In genomic region chr3:188643736-188644135, GRCh38 we compare ENCODE assay signal across 17 cellular contexts.
DNase-seq lines count a peak whose midpoint lies in the region; ATAC-seq and TF ChIP-seq lines count a peak whose summit lies in the region.
"Had no signal": no experiment of that assay in that cellular context is flagged by ENCODE, and none has a peak within 500 bp of the region (broad histone marks: within the 10 kb centered on the region; RNA-seq: fewer than 3 reads in every experiment).

No MANE protein-coding gene starts in this region.

- in situ Hi-C loops in IMR-90 (cut with MboI; ENCODE audit: low sequenced_read_pairs) = no loop called here

- no peak overlapping the region for H2AFZ ChIP-seq in IMR-90 (replicated peaks; ENCODE audit: low read length, poor library complexity)

- H3K9me3 Mint-ChIP-seq in natural killer cell = no peaks in the 10 kb centered on the region
- H3K9me3 Mint-ChIP-seq in natural killer cell treated with Interleukin-12 subunit alpha and Interleukin-12 subunit beta and Interleukin-15 and Interleukin-18, amount 100 ng/mL, for 72 hours = no peaks in the 10 kb centered on the region
- H3K9me3 Mint-ChIP-seq: CD4-positive, alpha-beta T cell; CD8-positive, alpha-beta T cell had no signal

- no TSS peak for BruUV-seq in IMR-90 (replicated peaks; lab: Mats Ljungman, UMichigan)

- no peak for TF ChIP-seq RAD21 in IMR-90 (IDR thresholded peaks at IDR 0.05; ENCODE audit: low read length)

- ATAC-seq in natural killer cell = no peak
- ATAC-seq in natural killer cell treated with Interleukin-12 subunit alpha and Interleukin-12 subunit beta and Interleukin-15 and Interleukin-18, amount 100 ng/mL, for 72 hours = no peak
- no peak for ATAC-seq in IMR-90 (ENCODE audit: low read depth)
- ATAC-seq in GM21717 (IDR thresholded peaks at IDR 0.05; ENCODE audit: unreplicated experiment) = no peak
- ATAC-seq: CD8-positive, alpha-beta T cell; GM12878 had no signal

- H3K9me3 ChIP-seq in IMR-90 (ENCODE audit: control insufficient read depth, insufficient read depth, low read length) = no peaks in the 10 kb centered on the region
- H3K9me3 ChIP-seq: BLaER1 treated with 17β-estradiol and CSF1 and Interleukin-3, amounts not matched to agents 10 nM and 100 nM; Caco-2 had no signal

- H3K79me1 ChIP-seq in IMR-90 (ENCODE audit: low read depth in 1 of 2, low read length in 2 of 2) = peaks cover 21 to 51% of the 10 kb centered on the region in 2 experiments

- H3K27me3 Mint-ChIP-seq in natural killer cell (ENCODE audit: low read depth in 2 of 2) = no peaks in the 10 kb centered on the region
- no peaks in the 10 kb centered on the region for H3K27me3 Mint-ChIP-seq in natural killer cell treated with Interleukin-12 subunit alpha and Interleukin-12 subunit beta and Interleukin-15 and Interleukin-18, amount 100 ng/mL, for 72 hours
- H3K27me3 Mint-ChIP-seq: B cell; CD4-positive, alpha-beta T cell had no signal

- H3K56ac ChIP-seq in IMR-90 (ENCODE audit: extremely low read depth, insufficient read depth, low read length) = no peak overlapping the region

- H2BK20ac ChIP-seq in IMR-90 (ENCODE audit: low read depth, low read length) = no peak overlapping the region

- H4K91ac ChIP-seq in IMR-90 (ENCODE audit: insufficient read depth, low read depth, low read length) = no peak overlapping the region

- intact Hi-C loops in natural killer cell (cut with micrococcal nuclease) (no loop called here), IMR-90 (cut with micrococcal nuclease) (no loop called here)

- peaks cover 16% of the 10 kb centered on the region for H4K20me1 ChIP-seq in IMR-90 (ENCODE audit: insufficient read depth, low read length)
- H4K20me1 ChIP-seq: BLaER1 treated with 17β-estradiol and CSF1 and Interleukin-3, amounts not matched to agents 10 nM and 100 nM had no signal

- POLR2A ChIA-PET in IMR-90 (lab: Charles Lee; ENCODE audit: unreplicated experiment) = no interaction called here

- no peak overlapping the region for H4K8ac ChIP-seq in IMR-90 (ENCODE audit: low read depth in 2 of 2, low read length in 2 of 2)

- H3K18ac ChIP-seq in IMR-90 (ENCODE audit: low read depth, low read length) = no peak overlapping the region

- no CpG with 5 or more reads among the region's 3 CpGs for WGBS in IMR-90 (ENCODE audit: extremely low coverage in 2 of 2, insufficient read length in 1 of 2), 2 experiments

- no peak overlapping the region for H2AK5ac ChIP-seq in IMR-90 (ENCODE audit: low read depth, low read length)

- peak overlapping the region; percentile 55 to 58 for H3K27ac Mint-ChIP-seq in natural killer cell
- H3K27ac Mint-ChIP-seq in natural killer cell treated with Interleukin-12 subunit alpha and Interleukin-12 subunit beta and Interleukin-15 and Interleukin-18, amount 100 ng/mL, for 72 hours = peak overlapping the region in 1 of 2 donors; percentile 2
- H3K27ac Mint-ChIP-seq: B cell; CD4-positive, alpha-beta T cell; CD8-positive, alpha-beta T cell had no signal

- no peak overlapping the region for H3K4me2 ChIP-seq in IMR-90 (ENCODE audit: low read depth, low read length)

- dilution Hi-C loops in IMR-90 (cut with HindIII; ENCODE audit: low sequenced_read_pairs, unreplicated experiment) = no loop called here

- H3K9ac ChIP-seq in IMR-90 (ENCODE audit: low read depth, low read length) = no peak overlapping the region

- H3K14ac ChIP-seq in IMR-90 (replicated peaks; ENCODE audit: low read depth, low read length) = no peak overlapping the region

- H3K36me3 ChIP-seq in IMR-90 (ENCODE audit: control insufficient read depth, insufficient read depth, low read length) = peaks cover 3% of the 10 kb centered on the region; the same call in 1 of the 2 replicates

- H2BK5ac ChIP-seq in IMR-90 (ENCODE audit: low read depth, low read length, poor library complexity, severe bottlenecking) = no peak overlapping the region

- no peak overlapping the region for H2AK9ac ChIP-seq in IMR-90 (replicated peaks; ENCODE audit: low read depth, low read length, poor library complexity)

- H3K4me1 Mint-ChIP-seq in natural killer cell = peaks cover 19 to 30% of the 10 kb centered on the region in 2 donors
- H3K4me1 Mint-ChIP-seq in natural killer cell treated with Interleukin-12 subunit alpha and Interleukin-12 subunit beta and Interleukin-15 and Interleukin-18, amount 100 ng/mL, for 72 hours (ENCODE audit: low read depth in 2 of 2) = peaks cover 15 to 27% of the 10 kb centered on the region in 2 donors

- H4K5ac ChIP-seq in IMR-90 (ENCODE audit: low read depth, low read length) = no peak overlapping the region

- no peak overlapping the region for H3K23ac ChIP-seq in IMR-90 (ENCODE audit: low read depth, low read length)

- H3K4ac ChIP-seq in IMR-90 (ENCODE audit: low read depth, low read length) = no peak overlapping the region

- H3K27ac ChIP-seq in IMR-90 (ENCODE audit: insufficient read depth, low read length) = no peak overlapping the region
- H3K27ac ChIP-seq: C4-2B had no signal

- no peak overlapping the region for H2BK15ac ChIP-seq in IMR-90 (ENCODE audit: low read depth, low read length)

- no peak overlapping the region for H3K4me3 ChIP-seq in IMR-90 (ENCODE audit: insufficient read depth, low read depth, low read length)
- H3K4me3 ChIP-seq: BLaER1 treated with 17β-estradiol and CSF1 and Interleukin-3, amounts not matched to agents 10 nM and 100 nM; GM12878 had no signal

- no peak overlapping the region for H2BK120ac ChIP-seq in IMR-90 (ENCODE audit: low read depth, low read length)

- no peak for TF ChIP-seq POLR2A in IMR-90 (IDR thresholded peaks at IDR 0.05; ENCODE audit: low read depth, low read length)

- no peaks in the 10 kb centered on the region for H3K36me3 Mint-ChIP-seq in natural killer cell
- no peaks in the 10 kb centered on the region for H3K36me3 Mint-ChIP-seq in natural killer cell treated with Interleukin-12 subunit alpha and Interleukin-12 subunit beta and Interleukin-15 and Interleukin-18, amount 100 ng/mL, for 72 hours
- H3K36me3 Mint-ChIP-seq: CD8-positive, alpha-beta T cell had no signal

- CTCF ChIA-PET in IMR-90 (lab: Yijun Ruan, JAX) = interaction anchor here (1.0 kb wide), 1 partner anchor 9 kb away, joined by 3 read pairs; no protein-coding TSS in a partner anchor

- TF ChIP-seq CTCF in natural killer cell (IDR thresholded peaks at IDR 0.05) (no peak), IMR-90 (conservative IDR thresholded peaks at IDR 0.05; ENCODE audit: low read depth, low read length) (no peak)

- no peaks in the 10 kb centered on the region for H3K27me3 ChIP-seq in IMR-90 (ENCODE audit: control insufficient read depth, insufficient read depth, low read length)
- H3K27me3 ChIP-seq: BLaER1 treated with 17β-estradiol and CSF1 and Interleukin-3, amounts not matched to agents 10 nM and 100 nM had no signal

- H3K4me3 Mint-ChIP-seq in natural killer cell = no peak overlapping the region
- H3K4me3 Mint-ChIP-seq in natural killer cell treated with Interleukin-12 subunit alpha and Interleukin-12 subunit beta and Interleukin-15 and Interleukin-18, amount 100 ng/mL, for 72 hours = no peak overlapping the region
- H3K4me3 Mint-ChIP-seq: B cell; CD4-positive, alpha-beta T cell; CD8-positive, alpha-beta T cell had no signal

- no peak for DNase-seq in natural killer cell
- DNase-seq in natural killer cell treated with Interleukin-12 subunit alpha and Interleukin-12 subunit beta and Interleukin-15 and Interleukin-18, amount 100 ng/mL, for 72 hours (ENCODE audit: low spot score) = no peak
- DNase-seq in IMR-90 = no peak
- DNase-seq in stimulated activated CD4-positive, alpha-beta T cell treated with anti-CD3 and anti-CD28 coated beads, Interleukin-4, amount 100 ng/mL, for 1 hour = no peak
- DNase-seq: 8988T; AML-193; Caco-2; Calu3; CD4-positive, alpha-beta T cell; CD8-positive, alpha-beta T cell; DMS79 treated with DMSO at 0.1 percent for 48 hours; GF-D8 had no signal

- H3K4me1 ChIP-seq in IMR-90 (ENCODE audit: control insufficient read depth, insufficient read depth, low read length) = peaks cover 3% of the 10 kb centered on the region; the same call in 1 of the 2 replicates
- H3K4me1 ChIP-seq: Caco-2 had no signal

- H3K9me1 ChIP-seq in IMR-90 (ENCODE audit: insufficient read depth, low read length) = 0 out of 2 replicates have a peak, but pooled peaks cover 3% of the 10 kb centered on the region

TF ChIP-seq in IMR-90, 13 proteins besides CTCF, POLR2A, EP300 and RAD21:
- TF ChIP-seq MAFK (IDR thresholded peaks at IDR 0.05; ENCODE audit: low read depth, low read length) = peak; percentile 68
- no peak for TF ChIP-seq MXI1 (IDR thresholded peaks at IDR 0.05; ENCODE audit: borderline replicate concordance, low read depth, low read length)
